Comparison of ENCODE assay signal across 18 cellular contexts in genomic region chr13:73107459-73107858, GRCh38. TPM values are rescaled to one million over a fixed set of nuclear protein-coding genes. Genes with fewer than 3 reads are reported as not detected.
DNase-seq lines count a peak whose midpoint lies in the region; ATAC-seq, FAIRE-seq and TF ChIP-seq lines count a peak whose summit lies in the region.
"Had no signal": no experiment of that assay in that cellular context is flagged by ENCODE, and none has a peak within 500 bp of the region (broad histone marks: within the 10 kb centered on the region; RNA-seq: fewer than 3 reads in every experiment).

No MANE protein-coding gene starts in this region.

- peak overlapping the region; percentile 30 for H3K27ac Mint-ChIP-seq in glutamatergic neuron (ENCODE audit: unreplicated experiment)
- H3K27ac Mint-ChIP-seq: CD14-positive monocyte, T-cell had no signal

- H3K27me3 Mint-ChIP-seq in glutamatergic neuron (ENCODE audit: unreplicated experiment): peaks cover 5% of the 10 kb centered on the region

- H3K36me3 Mint-ChIP-seq in glutamatergic neuron (ENCODE audit: unreplicated experiment): no peaks in the 10 kb centered on the region
- H3K36me3 Mint-ChIP-seq: CD14-positive monocyte, T-cell had no signal

- peaks cover 12% of the 10 kb centered on the region for H3K4me1 Mint-ChIP-seq in glutamatergic neuron (ENCODE audit: low read depth, unreplicated experiment)
- H3K4me1 Mint-ChIP-seq: CD14-positive monocyte, T-cell had no signal

- ATAC-seq in GM19351 (IDR thresholded peaks at IDR 0.05; ENCODE audit: unreplicated experiment) (no peak), GM21447 (IDR thresholded peaks at IDR 0.05; ENCODE audit: unreplicated experiment) (no peak)
- ATAC-seq: A549, GM12878, T-cell had no signal

- BruUV-seq in A673 (replicated peaks; lab: Mats Ljungman, UMichigan): no TSS peak

- no peaks in the 10 kb centered on the region for H3K36me3 ChIP-seq in A673 (ENCODE audit: insufficient read depth, low read length, poor library complexity, severe bottlenecking)
- H3K36me3 ChIP-seq: Peyer's patch had no signal

- intact Hi-C loops in A673 (cut with micrococcal nuclease; ENCODE audit: unreplicated experiment): no loop called here

- POLR2A ChIA-PET in A673 (lab: Charles Lee; ENCODE audit: low non-redundant PET): no interaction called here

- no peaks in the 10 kb centered on the region for H3K27me3 ChIP-seq in A673 (replicated peaks; ENCODE audit: insufficient read depth, low read depth, low read length, poor library complexity)
- H3K27me3 ChIP-seq: Peyer's patch had no signal

- H3K4me3 ChIP-seq in A673 (ENCODE audit: low read depth, low read length, poor library complexity, severe bottlenecking): no peak overlapping the region
- H3K4me3 ChIP-seq: A549, GM12878, Peyer's patch had no signal

- no peak overlapping the region for H3K27ac ChIP-seq in A673 (ENCODE audit: low read depth, low read length, poor library complexity, severe bottlenecking)
- H3K27ac ChIP-seq: A549, Peyer's patch had no signal

- CTCF ChIA-PET in A673 (lab: Charles Lee): no interaction called here

- H3K9me3 Mint-ChIP-seq in glutamatergic neuron (ENCODE audit: unreplicated experiment): peaks cover 4% of the 10 kb centered on the region
- H3K9me3 Mint-ChIP-seq: T-cell had no signal

- DNase-seq in A673 (ENCODE audit: low spot score) (peak; percentile 18), D721Med (ENCODE audit: insufficient read length, low spot score) (peak; percentile 33), NCI-H82 (lab: John Stamatoyannopoulos, UW) (peak; percentile 79), glutamatergic neuron (no peak), NCI-H1105 treated with DMSO at 0.1 percent for 48 hours (lab: John Stamatoyannopoulos, UW) (no peak)
- no peak for DNase-seq in stimulated activated naive CD4-positive, alpha-beta T cell (lab: John Stamatoyannopoulos, UW)
- DNase-seq: GOT3, NCI-H1436, NCI-H2029 treated with DMSO at 0.1 percent for 48 hours, Peyer's patch, Right ventricle myocardium superior, SK-N-SH, T-cell had no signal

- TF ChIP-seq CTCF in A673 (conservative IDR thresholded peaks at IDR 0.05; ENCODE audit: low read depth, low read length) (no peak), D721Med (IDR thresholded peaks at IDR 0.05; ENCODE audit: insufficient read depth, missing control alignments) (no peak), glutamatergic neuron (IDR thresholded peaks at IDR 0.05; ENCODE audit: partially characterized antibody, unreplicated experiment) (no peak)

- H3K9me3 ChIP-seq in A673 (ENCODE audit: low read depth, low read length, poor library complexity, severe bottlenecking): no peaks in the 10 kb centered on the region
- H3K9me3 ChIP-seq: A549, Peyer's patch, SK-N-SH had no signal

- H3K4me1 ChIP-seq in A673 (ENCODE audit: insufficient read depth, low read length, poor library complexity, severe bottlenecking): peaks cover 29% of the 10 kb centered on the region
- H3K4me1 ChIP-seq: Peyer's patch had no signal

- no peak overlapping the region for H3K4me3 Mint-ChIP-seq in glutamatergic neuron (ENCODE audit: unreplicated experiment)
- H3K4me3 Mint-ChIP-seq: CD14-positive monocyte, T-cell had no signal

- peak; percentile 95 for FAIRE-seq in D721Med (lab: Jason Lieb, UNC)
- FAIRE-seq: A549, GM12878 had no signal

RNA-seq across cellular contexts. Expression of gene KLF5, which starts 48.7 kb away (rescaled TPM):
- total RNA-seq in A673 (2021): 4.0 and 7.2 TPM in 2 replicates
- 0.34 TPM for total RNA-seq in glutamatergic neuron (ENCODE audit: unreplicated experiment)

Comparison
In these comparisons a context has a peak if more than half of its experiments do, and no peak if none do; other contexts are left out.
1. DNase-seq: peak in A673 (single experiment), D721Med (single experiment) and NCI-H82 (single experiment); none in glutamatergic neuron (single experiment), NCI-H1105 treated with DMSO at 0.1 percent for 48 hours (single experiment) and stimulated activated naive CD4-positive, alpha-beta T cell (0 of 6).